ENCODE assay signal across 29 cellular contexts in genomic region chr6:2191390-2191740, GRCh38.
"Had no signal": no experiment of that assay in that cellular context is flagged by ENCODE, and none has a peak within 500 bp of the region (broad histone marks: within the 10 kb centered on the region; RNA-seq: fewer than 3 reads in every experiment).

No MANE protein-coding gene starts in this region.

- FAIRE-seq: TTC549 had no signal

- ATAC-seq: activated CD8-positive, alpha-beta memory T cell treated with anti-CD3 and anti-CD28 coated beads, Interleukin-2, amount 10 ng/mL, durations not matched to agents 7 days and 5 days; activated CD8-positive, alpha-beta T cell treated with anti-CD3 and anti-CD28 coated beads, Interleukin-2, amount 10 ng/mL, durations not matched to agents 7 days and 5 days; activated naive CD8-positive, alpha-beta T cell treated with anti-CD3 and anti-CD28 coated beads, Interleukin-2, amount 50 U/mL, for 24 hours had no signal

- DNase-seq: activated B cell treated with CpG ODN at 0.5 μM for 24 hours; activated CD4-positive, alpha-beta memory T cell treated with anti-CD3 and anti-CD28 coated beads, Interleukin-2, amount 10 ng/mL, durations not matched to agents 7 days and 5 days; activated CD4-positive, alpha-beta T cell treated with anti-CD3 and anti-CD28 coated beads for 4 hours; activated CD4-positive, alpha-beta T cell treated with anti-CD3 and anti-CD28 coated beads, Interleukin-2, amount 10 ng/mL, durations not matched to agents 24 days and 14 days; activated CD4-positive, alpha-beta T cell treated with anti-CD3 and anti-CD28 coated beads, Interleukin-2, amount 50 U/mL, for 48 hours; activated CD4-positive, CD25-positive, alpha-beta regulatory T cell treated with anti-CD3 and anti-CD28 coated beads, Interleukin-2, amount 50 U/mL, for 72 hours; activated CD8-positive, alpha-beta memory T cell treated with anti-CD3 and anti-CD28 coated beads for 24 hours; activated CD8-positive, alpha-beta memory T cell treated with anti-CD3 and anti-CD28 coated beads, Interleukin-2, amount 10 ng/mL, durations not matched to agents 7 days and 5 days; activated CD8-positive, alpha-beta memory T cell treated with anti-CD3 and anti-CD28 coated beads, Interleukin-2, amount 50 U/mL, for 48 hours; activated CD8-positive, alpha-beta T cell treated with anti-CD3 and anti-CD28 coated beads, Interleukin-2, amount 10 ng/mL, durations not matched to agents 7 days and 5 days; activated effector memory CD4-positive, alpha-beta T cell treated with Interleukin-2 at 50 U/mL for 16 hours; activated gamma-delta T cell; activated naive CD4-positive, alpha-beta T cell treated with anti-CD3 and anti-CD28 coated beads, Interleukin-2, amount 10 ng/mL, durations not matched to agents 7 days and 5 days; activated naive CD4-positive, alpha-beta T cell treated with Interleukin-2 at 50 U/mL for 16 hours; activated naive CD8-positive, alpha-beta T cell treated with anti-CD3 and anti-CD28 coated beads, Interleukin-2, amount 10 ng/mL, durations not matched to agents 7 days and 5 days; activated naive CD8-positive, alpha-beta T cell treated with anti-CD3 and anti-CD28 coated beads, Interleukin-2, amount 50 U/mL, for 24 hours; activated T-cell treated with anti-CD3 and anti-CD28 coated beads, Interleukin-2, amount 50 U/mL, for 24 hours; activated T-cell treated with anti-CD3 and anti-CD28 coated beads, Interleukin-2, amount 50 U/mL, for 48 hours; amygdala; anterior cingulate cortex; caudate nucleus; cerebellar nuclear complex; T-helper 1 cell; T-helper 2 cell; T-helper 9 cell had no signal

- H3K27me3 ChIP-seq: ascending aorta, cardiac muscle cell had no signal

- H3K9me3 ChIP-seq: ascending aorta had no signal

- H3K27ac ChIP-seq: ascending aorta, cardiac muscle cell, VCaP had no signal

- H3K4me3 ChIP-seq: ascending aorta, cardiac muscle cell had no signal

- H3K36me3 ChIP-seq: ascending aorta, cardiac muscle cell had no signal
